Comparison of ENCODE assay signal across 8 cellular contexts in the genomic region with DNA sequence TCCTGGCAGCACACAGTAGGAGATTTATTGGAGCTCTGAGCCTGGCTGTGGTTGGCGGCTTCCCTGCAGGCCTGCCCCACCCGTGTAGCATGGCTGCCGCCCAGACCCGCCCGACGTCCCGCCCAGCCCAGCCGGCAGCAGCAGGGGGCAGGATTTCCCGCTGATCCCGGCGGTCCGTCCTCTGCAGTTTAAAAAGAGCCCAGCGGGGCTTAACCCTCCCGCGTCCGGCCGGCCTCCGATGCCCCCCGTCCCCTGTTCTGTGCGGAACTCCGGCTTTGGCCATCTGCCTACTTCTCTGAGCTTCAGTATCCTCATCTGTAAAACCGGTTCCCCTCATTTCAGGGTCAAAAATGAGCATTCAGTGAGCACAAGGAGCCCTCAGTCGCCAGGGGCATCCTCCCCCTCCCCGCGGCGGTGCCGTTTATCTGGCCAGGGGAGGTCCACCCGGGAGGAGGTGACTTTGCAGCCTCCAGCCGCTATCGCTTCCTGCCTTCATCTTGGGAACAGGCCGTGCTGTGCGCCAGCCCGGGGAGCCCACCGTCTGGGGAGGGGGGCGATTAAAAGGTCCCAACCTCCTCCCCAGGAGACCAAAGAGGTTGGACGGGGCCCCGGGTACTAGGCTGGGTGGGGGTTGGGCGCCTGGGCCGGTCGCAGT. TPM values are rescaled to one million over a fixed set of nuclear protein-coding genes. Genes with fewer than 3 reads are reported as not detected.
A peak's percentile ranks its signal among the peaks of the same experiment; 100 is the strongest.
DNase-seq lines count a peak whose midpoint lies in the region; ATAC-seq and TF ChIP-seq lines count a peak whose summit lies in the region.

A gene (plus strand): TSS at position 476 of the 655 bp plus-strand sequence. CDS start 1,456 bp downstream, outside the sequence.

- WGBS in esophagus squamous epithelium, 2 donors: 0% methylated on average over 11 to 14 of the region's 40 CpGs
- WGBS in testis, 2 donors: 0% methylated on average over 10 to 34 of the region's 40 CpGs

- peak; percentile 72 for ATAC-seq in mucosa of descending colon
- ATAC-seq in HG02588 (IDR thresholded peaks at IDR 0.05; ENCODE audit: unreplicated experiment): no peak

- TF ChIP-seq CTCF in GM12873 (IDR thresholded peaks at IDR 0.05; ENCODE audit: insufficient read depth, low read depth, low read length, missing control alignments): peak; percentile 30
- TF ChIP-seq CTCF in esophagus squamous epithelium (IDR thresholded peaks at IDR 0.05): peak in 5 of 6 experiments; percentile 64 to 78 (median 71)
- peak; percentile 70 for TF ChIP-seq CTCF in mucosa of descending colon (IDR thresholded peaks at IDR 0.05)
- TF ChIP-seq CTCF in testis (IDR thresholded peaks at IDR 0.05): peak; percentile 44 to 77 (median 51)

- TF ChIP-seq POLR2A in esophagus squamous epithelium (IDR thresholded peaks at IDR 0.05) (no peak), testis (IDR thresholded peaks at IDR 0.05) (no peak)

- H3K27me3 ChIP-seq in esophagus squamous epithelium (no peaks in the 10 kb centered on the region), testis (no peaks in the 10 kb centered on the region)

- DNase-seq in AG08396 (ENCODE audit: low spot score) (peak; percentile 95), NCI-H460 (ENCODE audit: extremely low read depth, low read depth) (peak; percentile 51), activated T-cell treated with anti-CD3 and anti-CD28 coated beads for 48 hours (ENCODE audit: low read depth) (peak; percentile 33), esophagus squamous epithelium (lab: John Stamatoyannopoulos, UW) (no peak), mucosa of descending colon (peak; percentile 85 to 92 (median 89)), testis (peak; percentile 89)

- H3K27ac ChIP-seq in esophagus squamous epithelium (peak within 1 kb of the TSS; percentile 88 to 96 (median 90)), testis (peak within 1 kb of the TSS; percentile 74 to 82)

- intact Hi-C loops in esophagus squamous epithelium (cut with DNase I): no loop called here
- intact Hi-C loops in mucosa of descending colon (cut with DNase I, micrococcal nuclease): no loop called here
- intact Hi-C loops in testis (cut with DNase I; ENCODE audit: low total_unique reads): no loop called here

- peak within 1 kb of the TSS; percentile 69 to 98 (median 74) for H3K4me3 ChIP-seq in esophagus squamous epithelium
- peak within 1 kb of the TSS; percentile 75 for H3K4me3 ChIP-seq in mucosa of descending colon
- peak within 1 kb of the TSS; percentile 86 to 88 for H3K4me3 ChIP-seq in testis

- H3K36me3 ChIP-seq in esophagus squamous epithelium (peaks cover 0 to 5% (median 0%) of the 10 kb centered on the region in 3 donors), mucosa of descending colon (ENCODE audit: low read depth) (no peaks in the 10 kb centered on the region), testis (ENCODE audit: low read depth, missing control alignments) (no peaks in the 10 kb centered on the region)

- peaks cover 52 to 83% (median 52%) of the 10 kb centered on the region in 3 donors for H3K4me1 ChIP-seq in esophagus squamous epithelium
- peaks cover 57% of the 10 kb centered on the region for H3K4me1 ChIP-seq in mucosa of descending colon (ENCODE audit: low read depth)
- H3K4me1 ChIP-seq in testis: peaks cover 48% of the 10 kb centered on the region

- H3K9me3 ChIP-seq in esophagus squamous epithelium: no peaks in the 10 kb centered on the region
- no peaks in the 10 kb centered on the region for H3K9me3 ChIP-seq in mucosa of descending colon
- no peaks in the 10 kb centered on the region for H3K9me3 ChIP-seq in testis

RNA-seq across cellular contexts. Expression of the gene that starts here (rescaled TPM):
- 10.2 and 11.4 TPM in 2 replicates for total RNA-seq in NCI-H460 (2014; rRNA removed; shearing (Covaris generic))
- polyA plus RNA-seq in NCI-H460 (2014; cell fraction: nucleus; rRNA removed): 27.3 and 48.7 TPM in 2 replicates
- total RNA-seq in esophagus squamous epithelium (10 to 100 TPM; 26.9 to 52.1 (median 36.9) TPM), mucosa of descending colon (10 to 100 TPM; 19.7 to 34.7 (median 24.7) TPM), testis (100 to 1,000 TPM; 191 to 197 TPM)
- polyA plus RNA-seq in testis (ENCODE audit: insufficient read depth, low read depth, low replicate concordance): 84.9 TPM
